Comparison of ENCODE assay signal across 9 cellular contexts in genomic region chr5:1737790-1738405, GRCh38.
DNase-seq lines count a peak whose midpoint lies in the region; ATAC-seq and TF ChIP-seq lines count a peak whose summit lies in the region.
"Had no signal": no experiment of that assay in that cellular context is flagged by ENCODE, and none has a peak within 500 bp of the region (broad histone marks: within the 10 kb centered on the region; RNA-seq: fewer than 3 reads in every experiment).

No MANE protein-coding gene starts in this region.

- DNase-seq in CD8-positive, alpha-beta memory T cell: peak in 3 of 5 donors; percentile 21 to 41 (median 29)
- peak; percentile 40 for DNase-seq in activated CD8-positive, alpha-beta memory T cell treated with anti-CD3 and anti-CD28 coated beads, Interleukin-2, amount 50 U/mL, for 4 hours
- DNase-seq in fibroblast of villous mesenchyme (ENCODE audit: low read depth): peak; percentile 26
- peak; percentile 14 for DNase-seq in stimulated activated CD4-positive, alpha-beta T cell treated with anti-CD3 and anti-CD28 coated beads, Interleukin-2, amount 100 ng/mL, for 4 hours (ENCODE audit: low read depth)

- POLR2A ChIA-PET in CD8-positive, alpha-beta memory T cell (lab: Charles Lee): no interaction called here

- H3K4me3 ChIP-seq in CD8-positive, alpha-beta memory T cell (ENCODE audit: low read length): no peak overlapping the region
- H3K4me3 ChIP-seq in KMS-11 (IDR thresholded peaks at IDR 0.05; ENCODE audit: insufficient read depth, low read depth, low read length) (no peak overlapping the region), fibroblast of villous mesenchyme (ENCODE audit: low read depth, low read length) (no peak overlapping the region)

- H3K9me3 Mint-ChIP-seq in CD8-positive, alpha-beta memory T cell: peaks cover 3 to 14% (median 8%) of the 10 kb centered on the region in 5 donors

- no peak overlapping the region for H3K27ac ChIP-seq in CD8-positive, alpha-beta memory T cell (ENCODE audit: low read depth, low read length)
- H3K27ac ChIP-seq in KMS-11: no peak overlapping the region
- H3K27ac ChIP-seq: neutrophil had no signal

- no peaks in the 10 kb centered on the region for H4K20me1 ChIP-seq in KMS-11 (ENCODE audit: insufficient read depth)

- no peak overlapping the region for H3K27ac Mint-ChIP-seq in CD8-positive, alpha-beta memory T cell

- no peaks in the 10 kb centered on the region for H3K27me3 ChIP-seq in CD8-positive, alpha-beta memory T cell (ENCODE audit: insufficient read depth, low read length, poor library complexity, severe bottlenecking)
- no peaks in the 10 kb centered on the region for H3K27me3 ChIP-seq in KMS-11 (ENCODE audit: insufficient read depth, low read depth)
- H3K27me3 ChIP-seq: neutrophil had no signal

- no peaks in the 10 kb centered on the region for H3K79me2 ChIP-seq in KMS-11 (ENCODE audit: insufficient read depth, low read depth)

- no peak overlapping the region for H2AFZ ChIP-seq in KMS-11 (ENCODE audit: low read depth)

- peak; percentile 89 for TF ChIP-seq CTCF in KMS-11 (conservative IDR thresholded peaks at IDR 0.05; ENCODE audit: low read depth, low read length)
- TF ChIP-seq CTCF in fibroblast of villous mesenchyme (IDR thresholded peaks at IDR 0.05; ENCODE audit: insufficient read depth, low read depth, low read length): peak; percentile 75

- no peaks in the 10 kb centered on the region for H3K36me3 ChIP-seq in CD8-positive, alpha-beta memory T cell (ENCODE audit: insufficient read depth, low read length)
- H3K36me3 ChIP-seq in KMS-11 (ENCODE audit: insufficient read depth): no peaks in the 10 kb centered on the region
- H3K36me3 ChIP-seq: neutrophil had no signal

- peaks cover 0 to 2% (median 0%) of the 10 kb centered on the region in 3 donors for H3K36me3 Mint-ChIP-seq in CD8-positive, alpha-beta memory T cell

- no peak overlapping the region for H3K4me2 ChIP-seq in KMS-11

- CTCF ChIA-PET in CD8-positive, alpha-beta memory T cell (lab: Charles Lee): interaction anchor here (0.9 to 1.5 kb wide), 3 partner anchors 8 to 287 kb away, joined by 3 to 4 read pairs (median 3); no protein-coding TSS in a partner anchor

- H3K27me3 Mint-ChIP-seq in CD8-positive, alpha-beta memory T cell: peaks cover 12 to 45% of the 10 kb centered on the region in 2 donors

- no peak overlapping the region for H3K4me3 Mint-ChIP-seq in CD8-positive, alpha-beta memory T cell

- ATAC-seq in GM19395 (IDR thresholded peaks at IDR 0.05; ENCODE audit: unreplicated experiment) (peak; percentile 80), HG03108 (IDR thresholded peaks at IDR 0.05; ENCODE audit: unreplicated experiment) (no peak), GM19324 (IDR thresholded peaks at IDR 0.05; ENCODE audit: low FRiP score, unreplicated experiment) (no peak)

- no peaks in the 10 kb centered on the region for H3K9me3 ChIP-seq in CD8-positive, alpha-beta memory T cell (ENCODE audit: low read length)
- H3K9me3 ChIP-seq: neutrophil had no signal

- no peak overlapping the region for H3K9ac ChIP-seq in KMS-11

- H3K4me1 ChIP-seq in CD8-positive, alpha-beta memory T cell (ENCODE audit: insufficient read depth, low read length): no peaks in the 10 kb centered on the region
- H3K4me1 ChIP-seq in KMS-11 (ENCODE audit: low read depth, poor library complexity, severe bottlenecking): no peaks in the 10 kb centered on the region

- H3K4me1 Mint-ChIP-seq in CD8-positive, alpha-beta memory T cell: no peaks in the 10 kb centered on the region
